Comparison of ENCODE assay signal across 27 cellular contexts in the genomic region with DNA sequence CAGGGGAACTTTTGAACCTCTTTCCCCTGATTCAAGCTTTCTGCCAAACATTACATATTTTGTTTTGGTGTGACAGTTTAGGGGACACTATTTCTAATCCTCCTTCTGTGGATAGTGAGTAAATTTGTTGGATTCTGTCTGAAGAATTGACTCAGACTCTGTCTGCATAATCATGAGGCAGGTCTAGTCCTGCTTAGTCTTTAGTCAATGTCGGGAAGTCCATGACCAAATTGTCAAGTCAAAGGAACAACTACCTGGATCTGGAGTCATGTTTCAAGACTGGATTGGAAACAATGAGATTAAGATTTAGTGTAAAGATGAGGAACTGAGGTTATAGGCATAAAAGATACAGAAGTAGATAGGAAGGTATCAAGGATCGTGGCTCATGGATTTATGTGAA.
A peak's percentile ranks its signal among the peaks of the same experiment; 100 is the strongest.
DNase-seq lines count a peak whose midpoint lies in the region; ATAC-seq, FAIRE-seq and TF ChIP-seq lines count a peak whose summit lies in the region.
"Had no signal": no experiment of that assay in that cellular context is flagged by ENCODE, and none has a peak within 500 bp of the region (broad histone marks: within the 10 kb centered on the region; RNA-seq: fewer than 3 reads in every experiment).

No MANE protein-coding gene starts in this region.

- H3K27me3 Mint-ChIP-seq in astrocyte (ENCODE audit: low read depth, unreplicated experiment) (no peaks in the 10 kb centered on the region), immature natural killer cell (ENCODE audit: low read depth in 3 of 3) (peaks cover 0 to 4% (median 3%) of the 10 kb centered on the region in 3 donors)
- H3K27me3 Mint-ChIP-seq in activated T-helper 17 cell treated with anti-CD3 and anti-CD28 coated beads, Interleukin-2, amount 50 U/mL, for 72 hours, result peaks cover 5% of the 10 kb centered on the region
- H3K27me3 Mint-ChIP-seq: CD4-positive, alpha-beta memory T cell; CD4-positive, CD25-positive, alpha-beta regulatory T cell; CD8-positive, alpha-beta memory T cell had no signal

- no peaks in the 10 kb centered on the region for H4K20me1 ChIP-seq in astrocyte (ENCODE audit: insufficient read depth, low read length)
- H4K20me1 ChIP-seq: BLaER1 had no signal

- TF ChIP-seq CTCF in astrocyte (IDR thresholded peaks at IDR 0.05; ENCODE audit: insufficient read depth, low read depth, low read length), result no peak
- no peak for TF ChIP-seq CTCF in bronchial epithelial cell (IDR thresholded peaks at IDR 0.05; ENCODE audit: insufficient read depth, low read length, severe bottlenecking)

- H3K4me1 ChIP-seq in astrocyte (ENCODE audit: insufficient read depth, low read length), result no peaks in the 10 kb centered on the region
- H3K4me1 ChIP-seq: BE2C, BLaER1 had no signal

- H3K27ac ChIP-seq in astrocyte (ENCODE audit: low read depth, low read length) (no peak overlapping the region), epithelial cell of prostate (no peak overlapping the region)
- H3K27ac ChIP-seq: BLaER1 had no signal

- H3K4me2 ChIP-seq in astrocyte (ENCODE audit: low read length), result no peak overlapping the region
- H3K4me2 ChIP-seq: BLaER1 had no signal

- no peaks in the 10 kb centered on the region for H3K9me3 ChIP-seq in astrocyte (ENCODE audit: insufficient read depth, low read depth, low read length)
- H3K9me3 ChIP-seq: BE2C had no signal

- H3K36me3 ChIP-seq in astrocyte (ENCODE audit: insufficient read depth, low read length) (no peaks in the 10 kb centered on the region), bronchial epithelial cell (ENCODE audit: control insufficient read depth, insufficient read depth, low read length) (no peaks in the 10 kb centered on the region)
- H3K36me3 ChIP-seq: BE2C, BLaER1 had no signal

- no peaks in the 10 kb centered on the region for H3K27me3 ChIP-seq in astrocyte (ENCODE audit: insufficient read depth, low read length)
- no peaks in the 10 kb centered on the region for H3K27me3 ChIP-seq in bronchial epithelial cell (ENCODE audit: control insufficient read depth, insufficient read depth, low read length)
- H3K27me3 ChIP-seq: BE2C had no signal

- no peak for ATAC-seq in HG02759 (IDR thresholded peaks at IDR 0.05; ENCODE audit: unreplicated experiment)
- no peak for ATAC-seq in activated T-helper 17 cell treated with anti-CD3 and anti-CD28 coated beads, Interleukin-2, amount 50 U/mL, for 72 hours (replicated peaks)
- ATAC-seq: GM12878 had no signal

- H3K9ac ChIP-seq in astrocyte (ENCODE audit: low read length), result no peak overlapping the region
- H3K9ac ChIP-seq: BLaER1 had no signal

- H3K79me2 ChIP-seq in astrocyte (ENCODE audit: insufficient read depth, low read length), result no peaks in the 10 kb centered on the region

- H3K36me3 Mint-ChIP-seq in astrocyte (ENCODE audit: low read depth, unreplicated experiment) (no peaks in the 10 kb centered on the region), immature natural killer cell (no peaks in the 10 kb centered on the region)
- no peaks in the 10 kb centered on the region for H3K36me3 Mint-ChIP-seq in activated T-helper 17 cell treated with anti-CD3 and anti-CD28 coated beads, Interleukin-2, amount 50 U/mL, for 72 hours (ENCODE audit: low read depth)
- H3K36me3 Mint-ChIP-seq: CD14-positive monocyte; CD4-positive, alpha-beta memory T cell; CD4-positive, CD25-positive, alpha-beta regulatory T cell; CD8-positive, alpha-beta memory T cell had no signal

- DNase-seq in astrocyte (ENCODE audit: low read depth), result no peak
- DNase-seq in bronchial epithelial cell (ENCODE audit: low read depth), result peak; percentile 74
- DNase-seq in epithelial cell of prostate (ENCODE audit: low read depth, low spot score), result peak; percentile 3
- DNase-seq in immature natural killer cell, result no peak
- DNase-seq: 8988T; ACHN; BE2C; C1 segment of cervical spinal cord; CD4-positive, alpha-beta memory T cell; CD4-positive, CD25-positive, alpha-beta regulatory T cell; CD8-positive, alpha-beta memory T cell; COR-L47; DMS 273 treated with DMSO at 0.1 percent for 48 hours; DMS153; DMS53; DMS79; DND-41; EL; GDM1 had no signal

- H3K4me1 Mint-ChIP-seq in astrocyte (ENCODE audit: low read depth, unreplicated experiment) (no peaks in the 10 kb centered on the region), immature natural killer cell (no peaks in the 10 kb centered on the region)
- no peaks in the 10 kb centered on the region for H3K4me1 Mint-ChIP-seq in activated T-helper 17 cell treated with anti-CD3 and anti-CD28 coated beads, Interleukin-2, amount 50 U/mL, for 72 hours
- H3K4me1 Mint-ChIP-seq: CD14-positive monocyte; CD4-positive, alpha-beta memory T cell; CD4-positive, CD25-positive, alpha-beta regulatory T cell; CD8-positive, alpha-beta memory T cell had no signal

- FAIRE-seq in astrocyte (lab: Jason Lieb, UNC), result peak; percentile 49
- no peak for FAIRE-seq in bronchial epithelial cell (lab: Jason Lieb, UNC)
- FAIRE-seq: A204.1, GM12878, GM12892, GM18507 had no signal

- no peak overlapping the region for H3K4me3 ChIP-seq in astrocyte (ENCODE audit: insufficient read depth, low read depth, low read length)
- no peak overlapping the region for H3K4me3 ChIP-seq in bronchial epithelial cell (ENCODE audit: low read depth, low read length)
- H3K4me3 ChIP-seq: BLaER1, GM12878 had no signal

- H3K27ac Mint-ChIP-seq in astrocyte (ENCODE audit: unreplicated experiment) (no peak overlapping the region), immature natural killer cell (no peak overlapping the region)
- no peak overlapping the region for H3K27ac Mint-ChIP-seq in activated T-helper 17 cell treated with anti-CD3 and anti-CD28 coated beads, Interleukin-2, amount 50 U/mL, for 72 hours
- H3K27ac Mint-ChIP-seq: CD14-positive monocyte; CD4-positive, alpha-beta memory T cell; CD4-positive, CD25-positive, alpha-beta regulatory T cell; CD8-positive, alpha-beta memory T cell had no signal

- no peak overlapping the region for H2AFZ ChIP-seq in astrocyte (ENCODE audit: low read depth, low read length)

- H3K4me3 Mint-ChIP-seq in astrocyte (ENCODE audit: unreplicated experiment) (no peak overlapping the region), immature natural killer cell (no peak overlapping the region)
- H3K4me3 Mint-ChIP-seq in activated T-helper 17 cell treated with anti-CD3 and anti-CD28 coated beads, Interleukin-2, amount 50 U/mL, for 72 hours, result no peak overlapping the region
- H3K4me3 Mint-ChIP-seq: CD14-positive monocyte; CD4-positive, alpha-beta memory T cell; CD4-positive, CD25-positive, alpha-beta regulatory T cell; CD8-positive, alpha-beta memory T cell had no signal

- peaks cover 3% of the 10 kb centered on the region for H3K9me3 Mint-ChIP-seq in astrocyte (ENCODE audit: unreplicated experiment)
- H3K9me3 Mint-ChIP-seq in immature natural killer cell, result no peaks in the 10 kb centered on the region
- H3K9me3 Mint-ChIP-seq in activated T-helper 17 cell treated with anti-CD3 and anti-CD28 coated beads, Interleukin-2, amount 50 U/mL, for 72 hours, result no peaks in the 10 kb centered on the region

Comparison
In these comparisons a context has a peak if more than half of its experiments do, and no peak if none do; other contexts are left out.
1. DNase-seq: peak in bronchial epithelial cell (single experiment) and epithelial cell of prostate (single experiment); none in astrocyte (single experiment) and immature natural killer cell (0 of 3).